Comparison of ENCODE assay signal across 8 cellular contexts in the genomic region with DNA sequence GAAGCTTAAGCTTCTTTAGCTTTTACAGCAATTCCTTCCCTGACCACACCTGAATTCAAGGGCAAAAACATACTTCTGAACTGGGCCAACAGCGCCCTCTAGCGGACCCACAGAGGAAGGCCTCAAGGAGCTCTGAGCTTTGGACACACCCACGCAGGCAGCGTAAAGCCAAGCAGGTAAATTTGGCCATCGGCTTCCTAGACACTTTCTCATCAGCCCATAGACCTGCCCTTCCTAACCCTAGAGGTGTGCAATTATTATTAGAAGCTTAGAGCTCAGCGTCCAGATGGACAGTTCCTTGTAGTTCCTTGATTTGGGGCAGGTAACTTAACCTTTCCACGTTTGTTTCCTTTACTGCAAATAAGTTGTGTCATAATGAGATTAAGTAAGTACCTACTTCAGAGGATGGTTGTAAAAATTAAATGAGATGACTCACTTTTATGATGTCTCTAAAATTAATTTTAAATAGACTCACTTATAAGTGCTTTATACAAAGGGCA. TPM values are rescaled to one million over a fixed set of nuclear protein-coding genes. Genes with fewer than 3 reads are reported as not detected.
DNase-seq lines count a peak whose midpoint lies in the region; ATAC-seq and TF ChIP-seq lines count a peak whose summit lies in the region.

No MANE protein-coding gene starts in this region.

- no peaks in the 10 kb centered on the region for H3K9me3 Mint-ChIP-seq in natural killer cell treated with Interleukin-12 subunit alpha and Interleukin-12 subunit beta and Interleukin-15 and Interleukin-18, amount 100 ng/mL, for 72 hours

- H3K36me3 Mint-ChIP-seq in natural killer cell treated with Interleukin-12 subunit alpha and Interleukin-12 subunit beta and Interleukin-15 and Interleukin-18, amount 100 ng/mL, for 72 hours = no peaks in the 10 kb centered on the region

- H3K4me3 ChIP-seq in epithelial cell of esophagus (ENCODE audit: low read length) = no peak overlapping the region

- TF ChIP-seq CTCF in epithelial cell of esophagus (IDR thresholded peaks at IDR 0.05; ENCODE audit: insufficient read depth, low read depth, low read length, missing control alignments) = peak; percentile 99

- DNase-seq in COLO668 (lab: John Stamatoyannopoulos, UW; ENCODE audit: unreplicated experiment) (peak; percentile 69), HT1080 (ENCODE audit: low read depth) (peak; percentile 67), NOMO-1 (lab: John Stamatoyannopoulos, UW; ENCODE audit: unreplicated experiment in 2 of 2) (peak; percentile 70 to 71), epithelial cell of esophagus (ENCODE audit: low read depth) (peak; percentile 85)
- peak; percentile 83 for DNase-seq in activated CD8-positive, alpha-beta memory T cell treated with anti-CD3 and anti-CD28 coated beads for 24 hours
- no peak for DNase-seq in natural killer cell treated with Interleukin-12 subunit alpha and Interleukin-12 subunit beta and Interleukin-15 and Interleukin-18, amount 100 ng/mL, for 72 hours (ENCODE audit: low spot score)
- peak; percentile 64 for DNase-seq in stimulated activated naive CD4-positive, alpha-beta T cell treated with Interleukin-2 at 50 U/mL for 16 hours (lab: John Stamatoyannopoulos, UW)

- no peak overlapping the region for H3K4me3 Mint-ChIP-seq in natural killer cell treated with Interleukin-12 subunit alpha and Interleukin-12 subunit beta and Interleukin-15 and Interleukin-18, amount 100 ng/mL, for 72 hours

- H3K4me1 Mint-ChIP-seq in natural killer cell treated with Interleukin-12 subunit alpha and Interleukin-12 subunit beta and Interleukin-15 and Interleukin-18, amount 100 ng/mL, for 72 hours (ENCODE audit: low read depth in 2 of 2) = peaks cover 0 to 4% of the 10 kb centered on the region in 2 donors

- no peak overlapping the region for H3K27ac Mint-ChIP-seq in natural killer cell treated with Interleukin-12 subunit alpha and Interleukin-12 subunit beta and Interleukin-15 and Interleukin-18, amount 100 ng/mL, for 72 hours

- H3K27me3 Mint-ChIP-seq in natural killer cell treated with Interleukin-12 subunit alpha and Interleukin-12 subunit beta and Interleukin-15 and Interleukin-18, amount 100 ng/mL, for 72 hours = peaks cover 22 to 30% of the 10 kb centered on the region in 2 donors

- peak; percentile 57 to 65 for ATAC-seq in natural killer cell treated with Interleukin-12 subunit alpha and Interleukin-12 subunit beta and Interleukin-15 and Interleukin-18, amount 100 ng/mL, for 72 hours
- ATAC-seq in GM18498 (IDR thresholded peaks at IDR 0.05; ENCODE audit: unreplicated experiment) = no peak

RNA-seq across cellular contexts. Expression of gene HMGXB4, which starts 25.7 kb away (rescaled TPM):
- total RNA-seq in HT1080 (2014; rRNA removed; shearing (Covaris generic)) = 12.6 and 13.9 TPM in 2 replicates
- polyA plus RNA-seq in HT1080 (2015; cell fraction: cytosol; rRNA removed) = 23.7 and 37.4 TPM in 2 replicates
- 50.3 and 53.0 TPM in 2 replicates for polyA plus RNA-seq in HT1080 (2015; cell fraction: nucleus; rRNA removed)
- 10 to 100 TPM; 32.1 to 45.4 TPM for total RNA-seq in natural killer cell treated with Interleukin-12 subunit alpha and Interleukin-12 subunit beta and Interleukin-15 and Interleukin-18, amount 100 ng/mL, for 72 hours
